ENCODE assay signal across 8 cellular contexts in genomic region chr11:64842851-64843841, GRCh38. TPM values are rescaled to one million over a fixed set of nuclear protein-coding genes. Genes with fewer than 3 reads are reported as not detected.
A peak's percentile ranks its signal among the peaks of the same experiment; 100 is the strongest.
DNase-seq lines count a peak whose midpoint lies in the region; ATAC-seq and TF ChIP-seq lines count a peak whose summit lies in the region.

No MANE protein-coding gene starts in this region.

- CTCF ChIA-PET in OCI-LY7 (lab: Charles Lee; ENCODE audit: unreplicated experiment): no interaction called here

- peaks cover 14% of the 10 kb centered on the region for H3F3A ChIP-seq in smooth muscle cell (ENCODE audit: low read depth)

- BruUV-seq in OCI-LY7 (replicated peaks; lab: Mats Ljungman, UMichigan): no TSS peak

- peak; percentile 30 for DNase-seq in NCI-H2171 treated with DMSO at 0.1 percent for 48 hours (lab: John Stamatoyannopoulos, UW)
- no peak for DNase-seq in NCI-H2171 (lab: John Stamatoyannopoulos, UW)
- no peak for DNase-seq in OCI-LY7 (ENCODE audit: low spot score)
- peak; percentile 65 for DNase-seq in glomerular visceral epithelial cell (ENCODE audit: extremely low spot score)
- no peak for DNase-seq in smooth muscle cell (lab: John Stamatoyannopoulos, UW; ENCODE audit: unreplicated experiment)
- DNase-seq in NOMO-1 treated with DMSO at 0.1 percent for 48 hours (lab: John Stamatoyannopoulos, UW; ENCODE audit: unreplicated experiment): no peak
- no peak for DNase-seq in stimulated activated CD4-positive, alpha-beta T cell treated with anti-CD3 and anti-CD28 coated beads, Interleukin-1b, Interleukin-23, amount 100 ng/mL, for 48 hours

- no peaks in the 10 kb centered on the region for H3K9me3 ChIP-seq in OCI-LY7 (ENCODE audit: low read length)
- no peaks in the 10 kb centered on the region for H3K9me3 ChIP-seq in smooth muscle cell (replicated peaks; ENCODE audit: low read depth)

- H3K4me3 ChIP-seq in OCI-LY7 (ENCODE audit: low read depth, low read length, poor library complexity, severe bottlenecking): peak overlapping the region; percentile 71
- H3K4me3 ChIP-seq in smooth muscle cell: peak overlapping the region; percentile 56

- 57% methylated on average over 23 of the region's 23 CpGs for WGBS in smooth muscle cell (ENCODE audit: low lambda C conversion rate)

- POLR2A ChIA-PET in OCI-LY7 (lab: Charles Lee): interaction anchor here (0.5 to 0.6 kb wide), 2 partner anchors 40 to 44 kb away, joined by 3 to 4 read pairs; no protein-coding TSS in a partner anchor

- H3K79me2 ChIP-seq in OCI-LY7 (ENCODE audit: insufficient read depth, low read depth, low read length) (no peaks in the 10 kb centered on the region), smooth muscle cell (ENCODE audit: low read depth) (no peaks in the 10 kb centered on the region)

- intact Hi-C loops in OCI-LY7 (cut with micrococcal nuclease; ENCODE audit: unreplicated experiment): loop anchor here (10.0 kb wide), 2 partner anchors 242 to 472 kb away; partner anchors contain the start of genes CDC42EP2, CDCA5 and ZFPL1

- TF ChIP-seq CTCF in OCI-LY7 (conservative IDR thresholded peaks at IDR 0.05; ENCODE audit: low read length) (no peak), smooth muscle cell (IDR thresholded peaks at IDR 0.05; ENCODE audit: borderline replicate concordance, insufficient read depth, poor library complexity, severe bottlenecking) (no peak)

- H3K27me3 ChIP-seq in smooth muscle cell (ENCODE audit: low read depth): no peaks in the 10 kb centered on the region

- H3K9ac ChIP-seq in smooth muscle cell (ENCODE audit: low read depth): peak overlapping the region; percentile 80

- ATAC-seq in GM21717 (IDR thresholded peaks at IDR 0.05; ENCODE audit: unreplicated experiment): no peak

- H3K4me1 ChIP-seq in OCI-LY7 (ENCODE audit: insufficient read depth, low read length, poor library complexity, severe bottlenecking) (peaks cover 33% of the 10 kb centered on the region), smooth muscle cell (ENCODE audit: low read depth) (peaks cover 12% of the 10 kb centered on the region)

- H3K4me2 ChIP-seq in OCI-LY7 (ENCODE audit: low read length) (peak overlapping the region; percentile 74), smooth muscle cell (peak overlapping the region; percentile 84)

- H4K20me1 ChIP-seq in OCI-LY7 (ENCODE audit: insufficient read depth, low read length) (no peaks in the 10 kb centered on the region), smooth muscle cell (ENCODE audit: low read depth) (no peaks in the 10 kb centered on the region)

- H2AFZ ChIP-seq in OCI-LY7 (ENCODE audit: low read length) (no peak overlapping the region), smooth muscle cell (ENCODE audit: low read depth) (no peak overlapping the region)

- no peaks in the 10 kb centered on the region for H3K9me2 ChIP-seq in OCI-LY7 (ENCODE audit: insufficient read depth, low read length)

- H3K36me3 ChIP-seq in OCI-LY7 (ENCODE audit: insufficient read depth, low read length) (no peaks in the 10 kb centered on the region), smooth muscle cell (ENCODE audit: low read depth) (no peaks in the 10 kb centered on the region)

- H3K27ac ChIP-seq in OCI-LY7 (ENCODE audit: low read depth, low read length, poor library complexity, severe bottlenecking) (no peak overlapping the region), smooth muscle cell (ENCODE audit: low read depth) (peak overlapping the region; percentile 87)

RNA-seq across cellular contexts. Expression of gene CDC42BPG, which starts 1.3 kb away (rescaled TPM):
- 4.9 TPM in 2 replicates for total RNA-seq in OCI-LY7 (2014; rRNA removed; shearing (Covaris generic))
- 3.5 and 5.1 TPM in 2 replicates for total RNA-seq in OCI-LY7 (2022)
- 3.0 and 4.7 TPM in 2 replicates for total RNA-seq in smooth muscle cell
- 1.7 and 5.9 TPM in 2 replicates for polyA plus RNA-seq in smooth muscle cell

RNA-seq across cellular contexts. Expression of gene MEN1, which starts 32.8 kb away (rescaled TPM):
- 29.8 and 44.4 TPM in 2 replicates for total RNA-seq in OCI-LY7 (2014; rRNA removed; shearing (Covaris generic))
- total RNA-seq in OCI-LY7 (2022): 71.6 and 72.4 TPM in 2 replicates
- 10.5 and 11.6 TPM in 2 replicates for total RNA-seq in smooth muscle cell
- 35.4 and 37.3 TPM in 2 replicates for polyA plus RNA-seq in smooth muscle cell

RNA-seq across cellular contexts. Expression of gene EHD1, which starts 35.3 kb away (rescaled TPM):
- total RNA-seq in OCI-LY7 (2014; rRNA removed; shearing (Covaris generic)): 101 and 107 TPM in 2 replicates
- total RNA-seq in OCI-LY7 (2022): 153 and 177 TPM in 2 replicates
- total RNA-seq in smooth muscle cell: 30.9 and 59.8 TPM in 2 replicates
- polyA plus RNA-seq in smooth muscle cell: 42.8 and 46.7 TPM in 2 replicates

RNA-seq across cellular contexts. Expression of gene MAP4K2, which starts 40.1 kb away (rescaled TPM):
- 109 and 115 TPM in 2 replicates for total RNA-seq in OCI-LY7 (2014; rRNA removed; shearing (Covaris generic))
- 110 and 122 TPM in 2 replicates for total RNA-seq in OCI-LY7 (2022)
- total RNA-seq in smooth muscle cell: 25.9 and 28.9 TPM in 2 replicates
- polyA plus RNA-seq in smooth muscle cell: 20.0 and 23.6 TPM in 2 replicates

Comparison
In these comparisons a context has a peak if more than half of its experiments do, and no peak if none do; other contexts are left out.
1. DNase-seq: peak in NCI-H2171 treated with DMSO at 0.1 percent for 48 hours (single experiment) and glomerular visceral epithelial cell (single experiment); none in NCI-H2171 (single experiment), OCI-LY7 (single experiment), smooth muscle cell (single experiment), NOMO-1 treated with DMSO at 0.1 percent for 48 hours (single experiment) and stimulated activated CD4-positive, alpha-beta T cell treated with anti-CD3 and anti-CD28 coated beads, Interleukin-1b, Interleukin-23, amount 100 ng/mL, for 48 hours (single experiment).